ENCODE assay signal across 2 cellular contexts in genomic region chr18:59740131-59740530, GRCh38.
TF ChIP-seq lines count a peak whose summit lies in the region.

No MANE protein-coding gene starts in this region.

TF ChIP-seq in GM23338, 12 proteins besides CTCF, POLR2A, EP300 and RAD21 (continued from another document):
- TF ChIP-seq CREB1 (CRISPR knock-in tag; IDR thresholded peaks at IDR 0.05; ENCODE audit: low read depth) (no peak), POLR2AphosphoS5 (IDR thresholded peaks at IDR 0.05; ENCODE audit: low read depth) (no peak), REST (IDR thresholded peaks at IDR 0.05; ENCODE audit: unreplicated experiment) (no peak), ZNF462 (CRISPR knock-in tag; IDR thresholded peaks at IDR 0.05) (no peak), ZNF331 (CRISPR knock-in tag; IDR thresholded peaks at IDR 0.05; ENCODE audit: low read depth) (no peak), ETS1 (IDR thresholded peaks at IDR 0.05) (no peak)

TF ChIP-seq in SK-N-SH, 30 proteins besides CTCF, POLR2A, EP300 and RAD21 (continued from another document):
- TF ChIP-seq, protein P1, sequence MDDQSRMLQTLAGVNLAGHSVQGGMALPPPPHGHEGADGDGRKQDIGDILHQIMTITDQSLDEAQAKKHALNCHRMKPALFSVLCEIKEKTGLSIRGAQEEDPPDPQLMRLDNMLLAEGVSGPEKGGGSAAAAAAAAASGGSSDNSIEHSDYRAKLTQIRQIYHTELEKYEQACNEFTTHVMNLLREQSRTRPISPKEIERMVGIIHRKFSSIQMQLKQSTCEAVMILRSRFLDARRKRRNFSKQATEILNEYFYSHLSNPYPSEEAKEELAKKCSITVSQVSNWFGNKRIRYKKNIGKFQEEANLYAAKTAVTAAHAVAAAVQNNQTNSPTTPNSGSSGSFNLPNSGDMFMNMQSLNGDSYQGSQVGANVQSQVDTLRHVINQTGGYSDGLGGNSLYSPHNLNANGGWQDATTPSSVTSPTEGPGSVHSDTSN (IDR thresholded peaks at IDR 0.05), result peak; percentile 42; the same call in 1 of the 2 replicates
